18 cellular contexts compared by ENCODE assay signal in genomic region chr7:6556196-6556595, GRCh38. TPM values are rescaled to one million over a fixed set of nuclear protein-coding genes. Genes with fewer than 3 reads are reported as not detected.
A peak's percentile ranks its signal among the peaks of the same experiment; 100 is the strongest.
DNase-seq lines count a peak whose midpoint lies in the region; ATAC-seq, FAIRE-seq and TF ChIP-seq lines count a peak whose summit lies in the region.
"Had no signal": no experiment of that assay in that cellular context is flagged by ENCODE, and none has a peak within 500 bp of the region (broad histone marks: within the 10 kb centered on the region; RNA-seq: fewer than 3 reads in every experiment).

No MANE protein-coding gene starts in this region.

- peaks cover 82% of the 10 kb centered on the region for H3K4me1 ChIP-seq in BLaER1
- H3K4me1 ChIP-seq in PC-3 (ENCODE audit: insufficient read depth, low read length): no peaks in the 10 kb centered on the region
- H3K4me1 ChIP-seq in keratinocyte (ENCODE audit: control insufficient read depth, extremely low read depth, insufficient read depth, low read length): no peaks in the 10 kb centered on the region
- no peaks in the 10 kb centered on the region for H3K4me1 ChIP-seq in heart left ventricle
- H3K4me1 ChIP-seq: Peyer's patch had no signal

- H3K4me3 ChIP-seq in BLaER1 (no peak overlapping the region), PC-3 (ENCODE audit: low read length) (no peak overlapping the region), keratinocyte (ENCODE audit: control insufficient read depth in 2 of 3, extremely low read depth in 1 of 3, insufficient read depth in 2 of 3, low read depth in 1 of 3, low read length in 3 of 3) (no peak overlapping the region), heart left ventricle (no peak overlapping the region)
- H3K4me3 ChIP-seq: Peyer's patch had no signal

- H3K79me2 ChIP-seq in PC-3 (ENCODE audit: low read length) (no peaks in the 10 kb centered on the region), keratinocyte (ENCODE audit: control insufficient read depth, insufficient read depth, low read length) (no peaks in the 10 kb centered on the region)

- FAIRE-seq in keratinocyte (lab: Jason Lieb, UNC): no peak

- intact Hi-C loops in PC-3 (cut with micrococcal nuclease): no loop called here
- intact Hi-C loops in heart left ventricle (cut with DNase I): no loop called here
- intact Hi-C loops in activated CD4-positive, alpha-beta T cell treated with anti-CD3 and anti-CD28 coated beads for 36 hours (cut with DNase I, micrococcal nuclease): no loop called here

- H3K4me3 Mint-ChIP-seq in activated CD4-positive, alpha-beta T cell treated with anti-CD3 and anti-CD28 coated beads for 36 hours: no peak overlapping the region
- H3K4me3 Mint-ChIP-seq: activated CD4-positive, alpha-beta memory T cell treated with anti-CD3 and anti-CD28 coated beads, Interleukin-2, amount 10 ng/mL, durations not matched to agents 7 days and 5 days; central memory CD8-positive, alpha-beta T cell; stimulated activated naive CD8-positive, alpha-beta T cell treated with anti-CD3 and anti-CD28 coated beads, Interleukin-15, amount 100 ng/mL, for 72 hours; T-helper 2 cell treated with Interferon-gamma antibody and Interleukin-4, amounts not matched to agents 5 μg/mL and 100 μg/mL, for 36 hours had no signal

- H3K27me3 Mint-ChIP-seq in activated CD4-positive, alpha-beta T cell treated with anti-CD3 and anti-CD28 coated beads for 36 hours: no peaks in the 10 kb centered on the region
- H3K27me3 Mint-ChIP-seq: activated CD4-positive, alpha-beta memory T cell treated with anti-CD3 and anti-CD28 coated beads, Interleukin-2, amount 10 ng/mL, durations not matched to agents 7 days and 5 days; stimulated activated naive CD8-positive, alpha-beta T cell treated with anti-CD3 and anti-CD28 coated beads, Interleukin-15, amount 100 ng/mL, for 72 hours had no signal

- H3K9me2 ChIP-seq in PC-3 (replicated peaks; ENCODE audit: low read length): no peaks in the 10 kb centered on the region

- no peaks in the 10 kb centered on the region for H3K36me3 ChIP-seq in BLaER1
- H3K36me3 ChIP-seq in PC-3 (ENCODE audit: low read depth, low read length): no peaks in the 10 kb centered on the region
- H3K36me3 ChIP-seq in keratinocyte (ENCODE audit: control insufficient read depth in 2 of 2, extremely low read depth in 1 of 2, insufficient read depth in 2 of 2, low read length in 2 of 2): no peaks in the 10 kb centered on the region
- no peaks in the 10 kb centered on the region for H3K36me3 ChIP-seq in heart left ventricle
- H3K36me3 ChIP-seq: Peyer's patch had no signal

- H3K4me2 ChIP-seq in BLaER1: peak overlapping the region; percentile 69
- no peak overlapping the region for H3K4me2 ChIP-seq in PC-3 (ENCODE audit: low read length)
- H3K4me2 ChIP-seq in keratinocyte (ENCODE audit: control insufficient read depth, extremely low read depth, insufficient read depth, low read depth, low read length): no peak overlapping the region

- no peak overlapping the region for H3K27ac Mint-ChIP-seq in activated CD4-positive, alpha-beta T cell treated with anti-CD3 and anti-CD28 coated beads for 36 hours
- H3K27ac Mint-ChIP-seq: activated CD4-positive, alpha-beta memory T cell treated with anti-CD3 and anti-CD28 coated beads, Interleukin-2, amount 10 ng/mL, durations not matched to agents 7 days and 5 days; T-helper 2 cell treated with Interferon-gamma antibody and Interleukin-4, amounts not matched to agents 5 μg/mL and 100 μg/mL, for 36 hours had no signal

- dilution Hi-C loops in keratinocyte (cut with MboI; ENCODE audit: extremely low pct_ligation_motif_present, low sequenced_read_pairs): no loop called here

- DNase-seq in PC-3 (peak; percentile 43), keratinocyte (ENCODE audit: low read depth, low spot score) (no peak), hypothalamus (lab: John Stamatoyannopoulos, UW) (no peak), heart left ventricle (no peak)
- DNase-seq in activated CD4-positive, alpha-beta T cell treated with anti-CD3 and anti-CD28 coated beads for 36 hours: no peak
- DNase-seq: activated CD4-positive, alpha-beta memory T cell treated with anti-CD3 and anti-CD28 coated beads, Interleukin-2, amount 10 ng/mL, durations not matched to agents 7 days and 5 days; activated naive CD4-positive, alpha-beta T cell; NCI-H1694; retina; stimulated activated naive CD8-positive, alpha-beta T cell treated with anti-CD3 and anti-CD28 coated beads, Interleukin-15, amount 100 ng/mL, for 72 hours had no signal

- H2AFZ ChIP-seq in PC-3 (ENCODE audit: low read length): no peak overlapping the region
- H2AFZ ChIP-seq in keratinocyte (ENCODE audit: control insufficient read depth, low read length): no peak overlapping the region

- no peaks in the 10 kb centered on the region for H4K20me1 ChIP-seq in BLaER1
- no peaks in the 10 kb centered on the region for H4K20me1 ChIP-seq in PC-3 (ENCODE audit: low read length)
- no peaks in the 10 kb centered on the region for H4K20me1 ChIP-seq in keratinocyte (ENCODE audit: control insufficient read depth, extremely low read depth, insufficient read depth, low read length)

- no peaks in the 10 kb centered on the region for H3K9me3 Mint-ChIP-seq in activated CD4-positive, alpha-beta T cell treated with anti-CD3 and anti-CD28 coated beads for 36 hours (ENCODE audit: low read depth)
- H3K9me3 Mint-ChIP-seq: activated CD4-positive, alpha-beta memory T cell treated with anti-CD3 and anti-CD28 coated beads, Interleukin-2, amount 10 ng/mL, durations not matched to agents 7 days and 5 days; central memory CD8-positive, alpha-beta T cell; stimulated activated naive CD8-positive, alpha-beta T cell treated with anti-CD3 and anti-CD28 coated beads, Interleukin-15, amount 100 ng/mL, for 72 hours; T-helper 2 cell treated with Interferon-gamma antibody and Interleukin-4, amounts not matched to agents 5 μg/mL and 100 μg/mL, for 36 hours had no signal

- H3K9me3 ChIP-seq in BLaER1 (no peaks in the 10 kb centered on the region), PC-3 (ENCODE audit: low read length) (no peaks in the 10 kb centered on the region), keratinocyte (ENCODE audit: control insufficient read depth, low read depth, low read length) (no peaks in the 10 kb centered on the region), heart left ventricle (no peaks in the 10 kb centered on the region)
- H3K9me3 ChIP-seq: Peyer's patch had no signal

- no peaks in the 10 kb centered on the region for H3K9me1 ChIP-seq in keratinocyte (ENCODE audit: control insufficient read depth, extremely low read depth, insufficient read depth, low read length)

- no peak for TF ChIP-seq POLR2A in heart left ventricle (IDR thresholded peaks at IDR 0.05)

- BruUV-seq in PC-3 (replicated peaks; lab: Mats Ljungman, UMichigan): no TSS peak

- POLR2A ChIA-PET in PC-3 (lab: Charles Lee; ENCODE audit: unreplicated experiment): no interaction called here
- POLR2A ChIA-PET in activated CD4-positive, alpha-beta T cell treated with anti-CD3 and anti-CD28 coated beads for 36 hours (lab: Charles Lee): no interaction called here

- H3K27me3 ChIP-seq in BLaER1 (no peaks in the 10 kb centered on the region), PC-3 (ENCODE audit: low read length) (no peaks in the 10 kb centered on the region), keratinocyte (ENCODE audit: control insufficient read depth, extremely low read depth, insufficient read depth, low read length) (no peaks in the 10 kb centered on the region), heart left ventricle (peaks cover 0 to 3% (median 0%) of the 10 kb centered on the region in 9 donors)
- H3K27me3 ChIP-seq: Peyer's patch had no signal

- H3K36me3 Mint-ChIP-seq in activated CD4-positive, alpha-beta T cell treated with anti-CD3 and anti-CD28 coated beads for 36 hours (ENCODE audit: low read depth): no peaks in the 10 kb centered on the region

- ATAC-seq in PC-3 (peak; percentile 57; the same call in 1 of the 2 replicates), HG03039 (IDR thresholded peaks at IDR 0.05; ENCODE audit: unreplicated experiment) (no peak), heart left ventricle (no peak)
- ATAC-seq in activated CD4-positive, alpha-beta T cell treated with anti-CD3 and anti-CD28 coated beads for 36 hours: no peak
- ATAC-seq: stimulated activated naive CD8-positive, alpha-beta T cell treated with anti-CD3 and anti-CD28 coated beads, Interleukin-15, amount 100 ng/mL, for 72 hours had no signal

- CTCF ChIA-PET in PC-3 (lab: Charles Lee): no interaction called here
- CTCF ChIA-PET in activated CD4-positive, alpha-beta T cell treated with anti-CD3 and anti-CD28 coated beads for 36 hours (lab: Charles Lee): interaction anchor here (1.7 kb wide), 1 partner anchor 20 kb away, joined by 5 read pairs; no protein-coding TSS in a partner anchor

- H3F3A ChIP-seq in PC-3 (ENCODE audit: low read length, unreplicated experiment): no peaks in the 10 kb centered on the region

- no peak overlapping the region for H3K9ac ChIP-seq in BLaER1
- no peak overlapping the region for H3K9ac ChIP-seq in PC-3 (ENCODE audit: low read length)
- H3K9ac ChIP-seq in keratinocyte (ENCODE audit: control insufficient read depth, extremely low read depth, insufficient read depth, low read length): no peak overlapping the region

- WGBS in heart left ventricle, 4 donors: 65 to 73% (median 66%) methylated on average over 3 to 6 of the region's 6 CpGs

- peaks cover 7% of the 10 kb centered on the region for H3K4me1 Mint-ChIP-seq in activated CD4-positive, alpha-beta T cell treated with anti-CD3 and anti-CD28 coated beads for 36 hours

- H3K27ac ChIP-seq in BLaER1 (peak overlapping the region; percentile 72), PC-3 (ENCODE audit: low read length) (no peak overlapping the region), keratinocyte (ENCODE audit: control insufficient read depth, insufficient read depth, low read length) (no peak overlapping the region), heart left ventricle (no peak overlapping the region)
- H3K27ac ChIP-seq: Peyer's patch had no signal

- TF ChIP-seq CTCF in GM12872 (IDR thresholded peaks at IDR 0.05; ENCODE audit: insufficient read depth, low read depth, low read length): peak; percentile 51
- peak; percentile 51 for TF ChIP-seq CTCF in PC-3 (conservative IDR thresholded peaks at IDR 0.05; ENCODE audit: low read depth, low read length)
- TF ChIP-seq CTCF in keratinocyte (optimal IDR thresholded peaks at IDR 0.05 in 1 of 3, IDR thresholded peaks at IDR 0.05 in 1 of 3, conservative IDR thresholded peaks at IDR 0.05 in 1 of 3; ENCODE audit: extremely low read depth in 1 of 3, insufficient read depth in 2 of 3, low read length in 3 of 3): peak; percentile 14 to 42 (median 19)
- TF ChIP-seq CTCF in heart left ventricle (IDR thresholded peaks at IDR 0.05): no peak

RNA-seq across cellular contexts. Expression of gene GRID2IP, which starts 4.9 kb away (rescaled TPM):
- total RNA-seq in PC-3 (2014; rRNA removed) (not detected in 2 replicates), heart left ventricle (under 1 TPM in 3 of 9 donors, not detected in 6; 0.08 to 0.16 (median 0.08) TPM)
- polyA plus RNA-seq in keratinocyte (0.01 to 0.04 TPM (median 0.03 TPM) in 3 replicates), heart left ventricle (under 1 TPM in 1 of 2 donors, not detected in 1; 0.01 TPM)
- polyA plus RNA-seq in keratinocyte (2011; ENCODE audit: low read depth): not detected
- polyA plus RNA-seq in keratinocyte (2011; cell fraction: cytosol; rRNA removed): not detected in 2 replicates
- polyA plus RNA-seq in keratinocyte (2011; cell fraction: nucleus; rRNA removed): 0.05 TPM in 1 of 2 replicates, not detected in the other
- polyA plus RNA-seq in keratinocyte (2012; ENCODE audit: low replicate concordance): not detected in 2 replicates
- 0.16 TPM in 1 of 3 replicates, not detected in the others for polyA minus RNA-seq in keratinocyte
- polyA minus RNA-seq in keratinocyte (2011; cell fraction: cytosol; rRNA and poly(A)+ RNA removed): not detected
- polyA minus RNA-seq in keratinocyte (2011; cell fraction: nucleus; rRNA and poly(A)+ RNA removed): not detected in 2 replicates
- total RNA-seq in activated CD4-positive, alpha-beta T cell treated with anti-CD3 and anti-CD28 coated beads for 36 hours: under 1 TPM; 0.05 to 0.11 TPM
- total RNA-seq: fibroblast of lung, H4 had no signal
- polyA plus RNA-seq: fibroblast of lung had no signal

RNA-seq across cellular contexts. Expression of gene ZDHHC4, which starts 21.1 kb away (rescaled TPM):
- total RNA-seq in PC-3 (2014; rRNA removed) (28.9 and 33.9 TPM in 2 replicates), heart left ventricle (10 to 100 TPM; 26.2 to 45.5 (median 37.8) TPM)
- polyA plus RNA-seq in keratinocyte (50.7 to 66.1 TPM (median 60.6 TPM) in 3 replicates), heart left ventricle (10 to 100 TPM; 32.1 to 48.4 TPM)
- polyA plus RNA-seq in keratinocyte (2011; ENCODE audit: low read depth): 6.8 TPM
- 64.5 and 69.8 TPM in 2 replicates for polyA plus RNA-seq in keratinocyte (2011; cell fraction: cytosol; rRNA removed)
- polyA plus RNA-seq in keratinocyte (2011; cell fraction: nucleus; rRNA removed): 42.1 and 42.5 TPM in 2 replicates
- polyA plus RNA-seq in keratinocyte (2012; ENCODE audit: low replicate concordance): 26.7 and 31.7 TPM in 2 replicates
- polyA minus RNA-seq in keratinocyte: 66.5 to 118 TPM (median 95.0 TPM) in 3 replicates
- 44.7 TPM for polyA minus RNA-seq in keratinocyte (2011; cell fraction: cytosol; rRNA and poly(A)+ RNA removed)
- polyA minus RNA-seq in keratinocyte (2011; cell fraction: nucleus; rRNA and poly(A)+ RNA removed): 10.3 and 20.0 TPM in 2 replicates
- 10 to 100 TPM; 30.1 to 34.1 TPM for total RNA-seq in activated CD4-positive, alpha-beta T cell treated with anti-CD3 and anti-CD28 coated beads for 36 hours

RNA-seq across cellular contexts. Expression of gene INTS15, which starts 33.6 kb away (rescaled TPM):
- total RNA-seq in PC-3 (2014; rRNA removed) (22.7 and 23.5 TPM in 2 replicates), heart left ventricle (10 to 100 TPM; 11.7 to 22.7 (median 15.3) TPM)
- polyA plus RNA-seq in keratinocyte (11.9 to 22.5 TPM (median 12.1 TPM) in 3 replicates), heart left ventricle (10 to 100 TPM in 1 of 2 donors, 1 to 10 TPM in 1; 7.1 to 15.6 TPM)
- 4.7 TPM for polyA plus RNA-seq in keratinocyte (2011; ENCODE audit: low read depth)
- polyA plus RNA-seq in keratinocyte (2011; cell fraction: cytosol; rRNA removed): 17.0 and 19.7 TPM in 2 replicates
- 26.7 and 33.4 TPM in 2 replicates for polyA plus RNA-seq in keratinocyte (2011; cell fraction: nucleus; rRNA removed)
- 14.9 and 17.1 TPM in 2 replicates for polyA plus RNA-seq in keratinocyte (2012; ENCODE audit: low replicate concordance)
- polyA minus RNA-seq in keratinocyte: 9.0 to 18.6 TPM (median 12.4 TPM) in 3 replicates
- 16.5 TPM for polyA minus RNA-seq in keratinocyte (2011; cell fraction: cytosol; rRNA and poly(A)+ RNA removed)
- polyA minus RNA-seq in keratinocyte (2011; cell fraction: nucleus; rRNA and poly(A)+ RNA removed): 9.1 and 10.8 TPM in 2 replicates
- total RNA-seq in activated CD4-positive, alpha-beta T cell treated with anti-CD3 and anti-CD28 coated beads for 36 hours: 10 to 100 TPM; 27.8 to 31.8 TPM

RNA-seq across cellular contexts. Expression of gene ZNF853, which starts 59.2 kb away (rescaled TPM):
- 1.0 and 1.6 TPM in 2 replicates for total RNA-seq in PC-3 (2014; rRNA removed)
- 0.02 to 0.03 TPM (median 0.03 TPM) in 3 replicates for polyA plus RNA-seq in keratinocyte
- polyA plus RNA-seq in keratinocyte (2011; ENCODE audit: low read depth): 0.11 TPM
- polyA plus RNA-seq in keratinocyte (2011; cell fraction: cytosol; rRNA removed): 0.04 TPM in 1 of 2 replicates, not detected in the other
- 0.04 and 0.09 TPM in 2 replicates for polyA plus RNA-seq in keratinocyte (2011; cell fraction: nucleus; rRNA removed)
- 0.04 TPM in 1 of 2 replicates, not detected in the other for polyA plus RNA-seq in keratinocyte (2012; ENCODE audit: low replicate concordance)
- polyA minus RNA-seq in keratinocyte: not detected in 3 replicates
- polyA minus RNA-seq in keratinocyte (2011; cell fraction: cytosol; rRNA and poly(A)+ RNA removed): not detected
- not detected in 2 replicates for polyA minus RNA-seq in keratinocyte (2011; cell fraction: nucleus; rRNA and poly(A)+ RNA removed)
- 10 to 100 TPM in 8 of 9 donors, 1 to 10 TPM in 1; 6.6 to 27.8 (median 11.8) TPM for total RNA-seq in heart left ventricle
- 1 to 10 TPM; 3.1 to 5.7 TPM for polyA plus RNA-seq in heart left ventricle
- total RNA-seq in activated CD4-positive, alpha-beta T cell treated with anti-CD3 and anti-CD28 coated beads for 36 hours: 1 to 10 TPM; 1.2 to 1.3 TPM

Comparison
In these comparisons a context has a peak if more than half of its experiments do, and no peak if none do; other contexts are left out.
1. CTCF ChIP-seq: peak in GM12872 (single experiment), PC-3 (single experiment) and keratinocyte (3 of 3); none in heart left ventricle (0 of 12).